8 cellular contexts compared by ENCODE assay signal in genomic region chr14:93116676-93117200, GRCh38. TPM values are rescaled to one million over a fixed set of nuclear protein-coding genes. Genes with fewer than 3 reads are reported as not detected.
DNase-seq lines count a peak whose midpoint lies in the region; ATAC-seq, FAIRE-seq and TF ChIP-seq lines count a peak whose summit lies in the region.

No MANE protein-coding gene starts in this region.

- H3K27ac ChIP-seq in GM23248: peak overlapping the region; percentile 68; the same call in 1 of the 2 replicates

- no peaks in the 10 kb centered on the region for H3K27me3 ChIP-seq in GM23248 (replicated peaks; ENCODE audit: insufficient read depth)
- H3K27me3 ChIP-seq in skeletal muscle satellite cell (ENCODE audit: control insufficient read depth, insufficient read depth, low read length): no peaks in the 10 kb centered on the region

- peaks cover 13% of the 10 kb centered on the region for H3F3A ChIP-seq in GM23248 (ENCODE audit: insufficient read depth)

- no peaks in the 10 kb centered on the region for H4K20me1 ChIP-seq in GM23248 (ENCODE audit: insufficient read depth)

- no peak overlapping the region for H3K27ac Mint-ChIP-seq in T-helper 17 cell

- H3K4me3 Mint-ChIP-seq in T-helper 17 cell: peak overlapping the region; percentile 77

- peak overlapping the region; percentile 95 for H2AFZ ChIP-seq in GM23248

- H3K4me3 ChIP-seq in GM23248 (peak overlapping the region; percentile 84), foreskin fibroblast (ENCODE audit: low read depth in 1 of 2, low read length in 2 of 2) (peak overlapping the region; percentile 65 to 70), skeletal muscle satellite cell (ENCODE audit: low read length) (peak overlapping the region; percentile 93)

- peaks cover 14% of the 10 kb centered on the region for H3K4me1 ChIP-seq in GM23248 (ENCODE audit: insufficient read depth)
- peaks cover 22% of the 10 kb centered on the region for H3K4me1 ChIP-seq in skeletal muscle satellite cell (ENCODE audit: control insufficient read depth, insufficient read depth, low read length)

- no peak for TF ChIP-seq CTCF in foreskin fibroblast (IDR thresholded peaks at IDR 0.05; ENCODE audit: low read depth, low read length)

- no peaks in the 10 kb centered on the region for H3K27me3 Mint-ChIP-seq in T-helper 17 cell

- DNase-seq in GM23248 (peak; percentile 19), T-helper 17 cell (no peak), foreskin fibroblast (no peak), cerebellar nuclear complex (lab: John Stamatoyannopoulos, UW) (no peak), HTR-8/SVneo (ENCODE audit: insufficient read length, low spot score) (no peak)

- H3K4me1 Mint-ChIP-seq in T-helper 17 cell: peaks cover 25% of the 10 kb centered on the region

- H3K4me2 ChIP-seq in GM23248 (ENCODE audit: unreplicated experiment) (peak overlapping the region; percentile 89), skeletal muscle satellite cell (ENCODE audit: low read length) (peak overlapping the region; percentile 96)

- H3K36me3 ChIP-seq in GM23248 (ENCODE audit: low read depth) (no peaks in the 10 kb centered on the region), skeletal muscle satellite cell (ENCODE audit: insufficient read depth, low read length) (no peaks in the 10 kb centered on the region)

- WGBS in GM23248 (ENCODE audit: low coverage in 1 of 2, low lambda C conversion rate in 2 of 2, missing lambda C conversion rate in 2 of 2), 2 experiments: 88 to 90% methylated on average over 9 to 11 of the region's 11 CpGs

- no peak for FAIRE-seq in HTR-8/SVneo (lab: Jason Lieb, UNC)

- H3K9ac ChIP-seq in GM23248 (peak overlapping the region; percentile 87), skeletal muscle satellite cell (ENCODE audit: low read depth, low read length) (peak overlapping the region; percentile 84)

- H3K9me2 ChIP-seq in GM23248 (ENCODE audit: insufficient read depth): no peaks in the 10 kb centered on the region

- H3K79me2 ChIP-seq in GM23248 (ENCODE audit: insufficient read depth): peaks cover 10% of the 10 kb centered on the region

- ATAC-seq in T-helper 17 cell (no peak), HG03135 (IDR thresholded peaks at IDR 0.05; ENCODE audit: unreplicated experiment) (no peak), GM21515 (IDR thresholded peaks at IDR 0.05; ENCODE audit: unreplicated experiment) (no peak)

- H3K9me3 ChIP-seq in GM23248 (ENCODE audit: low read depth) (no peaks in the 10 kb centered on the region), T-helper 17 cell (ENCODE audit: control insufficient read depth, low read length, poor library complexity, severe bottlenecking) (no peaks in the 10 kb centered on the region), skeletal muscle satellite cell (replicated peaks; ENCODE audit: low read length) (no peaks in the 10 kb centered on the region)

- in situ Hi-C loops in GM23248 (cut with MboI): loop anchor here (10.0 kb wide), 1 partner anchor 142 kb away; no protein-coding TSS in a partner anchor

- H3K36me3 Mint-ChIP-seq in T-helper 17 cell (ENCODE audit: low read depth): no peaks in the 10 kb centered on the region

RNA-seq across cellular contexts. Expression of gene ITPK1, which starts 1.0 kb away (rescaled TPM):
- 33.3 and 35.0 TPM in 2 replicates for total RNA-seq in GM23248 (2014; rRNA removed; shearing (Covaris generic))
- polyA plus RNA-seq in GM23248 (2016; fragmentation: Nextera tagmentation; extraction: Ambion mirVana): 18.7 and 19.4 TPM in 2 replicates
- 10 to 100 TPM; 29.4 to 36.1 TPM for total RNA-seq in T-helper 17 cell
- total RNA-seq in skeletal muscle satellite cell (2012; rRNA removed): 8.9 and 13.5 TPM in 2 replicates
